ENCODE assay signal across 18 cellular contexts in the genomic region with DNA sequence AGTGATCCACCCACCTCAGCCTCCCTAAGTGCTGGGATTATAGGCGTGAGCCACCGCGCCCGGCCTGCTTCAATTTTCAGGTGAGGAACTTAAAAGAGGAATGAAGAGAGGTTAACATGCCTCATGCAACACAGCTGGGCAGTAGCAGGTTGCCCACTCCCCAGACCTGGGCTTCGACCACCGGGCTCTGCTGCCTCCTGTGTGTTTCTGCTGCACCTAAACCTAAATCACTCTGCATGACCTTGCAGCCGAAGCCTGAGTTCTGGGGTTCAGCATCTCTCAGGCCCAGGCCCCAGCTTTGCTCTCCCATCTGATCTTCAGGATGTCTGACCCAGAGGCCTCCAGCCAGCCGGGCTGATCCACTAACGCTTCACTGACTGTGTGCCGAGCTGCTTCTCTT.
A peak's percentile ranks its signal among the peaks of the same experiment; 100 is the strongest.
DNase-seq lines count a peak whose midpoint lies in the region; ATAC-seq and TF ChIP-seq lines count a peak whose summit lies in the region.
"Had no signal": no experiment of that assay in that cellular context is flagged by ENCODE, and none has a peak within 500 bp of the region (broad histone marks: within the 10 kb centered on the region; RNA-seq: fewer than 3 reads in every experiment).

No MANE protein-coding gene starts in this region.

- H3K36me3 Mint-ChIP-seq in activated CD8-positive, alpha-beta memory T cell treated with anti-CD3 and anti-CD28 coated beads, Interleukin-2, amount 10 ng/mL, durations not matched to agents 7 days and 5 days, result no peaks in the 10 kb centered on the region
- H3K36me3 Mint-ChIP-seq in chondrocyte (ENCODE audit: low read depth), result no peaks in the 10 kb centered on the region
- no peaks in the 10 kb centered on the region for H3K36me3 Mint-ChIP-seq in natural killer cell treated with Interleukin-12 subunit alpha and Interleukin-12 subunit beta and Interleukin-15 and Interleukin-18, amount 100 ng/mL, for 72 hours
- H3K36me3 Mint-ChIP-seq in activated naive CD4-positive, alpha-beta T cell treated with anti-CD3 and anti-CD28 coated beads, Interleukin-2, amount 50 U/mL, for 72 hours, result no peaks in the 10 kb centered on the region

- no peak overlapping the region for H3K27ac ChIP-seq in gastroesophageal sphincter
- H3K27ac ChIP-seq: 22Rv1, SJSA1 had no signal

- no peaks in the 10 kb centered on the region for H3K9me3 ChIP-seq in gastroesophageal sphincter
- H3K9me3 ChIP-seq: SJSA1 had no signal

- H3K27me3 ChIP-seq in gastroesophageal sphincter, result no peaks in the 10 kb centered on the region
- H3K27me3 ChIP-seq: SJSA1 had no signal

- 90 to 100% methylated on average over 3 to 5 of the region's 10 CpGs for WGBS in gastroesophageal sphincter (ENCODE audit: low coverage in 1 of 2), 2 donors

- H3K9me3 Mint-ChIP-seq in activated CD8-positive, alpha-beta memory T cell treated with anti-CD3 and anti-CD28 coated beads, Interleukin-2, amount 10 ng/mL, durations not matched to agents 7 days and 5 days (ENCODE audit: low read depth), result no peaks in the 10 kb centered on the region
- no peaks in the 10 kb centered on the region for H3K9me3 Mint-ChIP-seq in chondrocyte (ENCODE audit: low read depth)
- H3K9me3 Mint-ChIP-seq in natural killer cell treated with Interleukin-12 subunit alpha and Interleukin-12 subunit beta and Interleukin-15 and Interleukin-18, amount 100 ng/mL, for 72 hours, result no peaks in the 10 kb centered on the region
- H3K9me3 Mint-ChIP-seq in activated naive CD4-positive, alpha-beta T cell treated with anti-CD3 and anti-CD28 coated beads, Interleukin-2, amount 50 U/mL, for 72 hours, result no peaks in the 10 kb centered on the region
- H3K9me3 Mint-ChIP-seq: CD8-positive, alpha-beta memory T cell had no signal

- no peak for ATAC-seq in activated CD8-positive, alpha-beta memory T cell treated with anti-CD3 and anti-CD28 coated beads, Interleukin-2, amount 10 ng/mL, durations not matched to agents 7 days and 5 days
- ATAC-seq in natural killer cell treated with Interleukin-12 subunit alpha and Interleukin-12 subunit beta and Interleukin-15 and Interleukin-18, amount 100 ng/mL, for 72 hours, result no peak
- ATAC-seq in gastroesophageal sphincter (no peak), GM21786 (IDR thresholded peaks at IDR 0.05; ENCODE audit: unreplicated experiment) (no peak)
- ATAC-seq in activated naive CD4-positive, alpha-beta T cell treated with anti-CD3 and anti-CD28 coated beads, Interleukin-2, amount 50 U/mL, for 72 hours, result no peak
- ATAC-seq: K562 had no signal

- no peak for TF ChIP-seq POLR2A in gastroesophageal sphincter (IDR thresholded peaks at IDR 0.05)

- no peak overlapping the region for H3K4me3 ChIP-seq in gastroesophageal sphincter
- H3K4me3 ChIP-seq: K562, SJSA1 had no signal

- TF ChIP-seq EP300 in gastroesophageal sphincter (IDR thresholded peaks at IDR 0.05), result no peak

- H3K4me3 Mint-ChIP-seq in activated CD8-positive, alpha-beta memory T cell treated with anti-CD3 and anti-CD28 coated beads, Interleukin-2, amount 10 ng/mL, durations not matched to agents 7 days and 5 days, result no peak overlapping the region
- H3K4me3 Mint-ChIP-seq in chondrocyte (ENCODE audit: unreplicated experiment), result no peak overlapping the region
- no peak overlapping the region for H3K4me3 Mint-ChIP-seq in natural killer cell treated with Interleukin-12 subunit alpha and Interleukin-12 subunit beta and Interleukin-15 and Interleukin-18, amount 100 ng/mL, for 72 hours
- H3K4me3 Mint-ChIP-seq: CD8-positive, alpha-beta memory T cell had no signal

- CTCF ChIA-PET in activated CD8-positive, alpha-beta memory T cell treated with anti-CD3 and anti-CD28 coated beads, Interleukin-2, amount 10 ng/mL, durations not matched to agents 7 days and 5 days (lab: Charles Lee), result no interaction called here

- H3K36me3 ChIP-seq in gastroesophageal sphincter, result no peaks in the 10 kb centered on the region
- H3K36me3 ChIP-seq: SJSA1 had no signal

- H3K4me1 ChIP-seq in gastroesophageal sphincter, result no peaks in the 10 kb centered on the region

- no peak overlapping the region for H3K27ac Mint-ChIP-seq in activated CD8-positive, alpha-beta memory T cell treated with anti-CD3 and anti-CD28 coated beads, Interleukin-2, amount 10 ng/mL, durations not matched to agents 7 days and 5 days
- peak overlapping the region; percentile 41 for H3K27ac Mint-ChIP-seq in chondrocyte (ENCODE audit: unreplicated experiment)
- H3K27ac Mint-ChIP-seq in natural killer cell treated with Interleukin-12 subunit alpha and Interleukin-12 subunit beta and Interleukin-15 and Interleukin-18, amount 100 ng/mL, for 72 hours, result no peak overlapping the region
- no peak overlapping the region for H3K27ac Mint-ChIP-seq in activated naive CD4-positive, alpha-beta T cell treated with anti-CD3 and anti-CD28 coated beads, Interleukin-2, amount 50 U/mL, for 72 hours

- TF ChIP-seq CTCF in chondrocyte (IDR thresholded peaks at IDR 0.05), result no peak
- TF ChIP-seq CTCF in gastroesophageal sphincter (IDR thresholded peaks at IDR 0.05), result no peak

- H3K4me1 Mint-ChIP-seq in activated CD8-positive, alpha-beta memory T cell treated with anti-CD3 and anti-CD28 coated beads, Interleukin-2, amount 10 ng/mL, durations not matched to agents 7 days and 5 days, result peaks cover 10% of the 10 kb centered on the region
- H3K4me1 Mint-ChIP-seq in chondrocyte (ENCODE audit: low read depth), result peaks cover 16% of the 10 kb centered on the region
- H3K4me1 Mint-ChIP-seq in natural killer cell treated with Interleukin-12 subunit alpha and Interleukin-12 subunit beta and Interleukin-15 and Interleukin-18, amount 100 ng/mL, for 72 hours (ENCODE audit: low read depth in 2 of 2), result peaks cover 37 to 39% of the 10 kb centered on the region in 2 donors

- peak; percentile 36 for DNase-seq in activated CD8-positive, alpha-beta memory T cell treated with anti-CD3 and anti-CD28 coated beads, Interleukin-2, amount 50 U/mL, for 48 hours
- DNase-seq in activated CD8-positive, alpha-beta memory T cell treated with anti-CD3 and anti-CD28 coated beads, Interleukin-2, amount 10 ng/mL, durations not matched to agents 7 days and 5 days, result no peak
- no peak for DNase-seq in chondrocyte (ENCODE audit: low spot score)
- DNase-seq in natural killer cell treated with Interleukin-12 subunit alpha and Interleukin-12 subunit beta and Interleukin-15 and Interleukin-18, amount 100 ng/mL, for 72 hours (ENCODE audit: low spot score), result peak; percentile 55
- DNase-seq in RPMI8226, result no peak
- DNase-seq in activated naive CD4-positive, alpha-beta T cell treated with anti-CD3 and anti-CD28 coated beads, Interleukin-2, amount 50 U/mL, for 72 hours (ENCODE audit: low spot score in 2 of 2), result no peak
- DNase-seq: CD8-positive, alpha-beta memory T cell; DMS79; GOT3; NCI-H187; NCI-H345; NCI-H526 treated with DMSO at 0.1 percent for 48 hours; NK-92 treated with Interleukin-12 subunit alpha and Interleukin-12 subunit beta, amount 100 ng/mL, for 24 hours had no signal

- peaks cover 7% of the 10 kb centered on the region for H3K27me3 Mint-ChIP-seq in activated CD8-positive, alpha-beta memory T cell treated with anti-CD3 and anti-CD28 coated beads, Interleukin-2, amount 10 ng/mL, durations not matched to agents 7 days and 5 days
- no peaks in the 10 kb centered on the region for H3K27me3 Mint-ChIP-seq in chondrocyte (ENCODE audit: low read depth)
- no peaks in the 10 kb centered on the region for H3K27me3 Mint-ChIP-seq in natural killer cell treated with Interleukin-12 subunit alpha and Interleukin-12 subunit beta and Interleukin-15 and Interleukin-18, amount 100 ng/mL, for 72 hours

Comparison
In these comparisons a context has a peak if more than half of its experiments do, and no peak if none do; other contexts are left out.
1. DNase-seq: peak in activated CD8-positive, alpha-beta memory T cell treated with anti-CD3 and anti-CD28 coated beads, Interleukin-2, amount 50 U/mL, for 48 hours (single experiment) and natural killer cell treated with Interleukin-12 subunit alpha and Interleukin-12 subunit beta and Interleukin-15 and Interleukin-18, amount 100 ng/mL, for 72 hours (single experiment); none in activated CD8-positive, alpha-beta memory T cell treated with anti-CD3 and anti-CD28 coated beads, Interleukin-2, amount 10 ng/mL, durations not matched to agents 7 days and 5 days (single experiment), chondrocyte (single experiment), RPMI8226 (single experiment) and activated naive CD4-positive, alpha-beta T cell treated with anti-CD3 and anti-CD28 coated beads, Interleukin-2, amount 50 U/mL, for 72 hours (0 of 2).